In genomic region chr10:24912214-24912613, GRCh38 we compare ENCODE assay signal across 11 cellular contexts. TPM values are rescaled to one million over a fixed set of nuclear protein-coding genes. Genes with fewer than 3 reads are reported as not detected.
DNase-seq lines count a peak whose midpoint lies in the region; ATAC-seq lines count a peak whose summit lies in the region.
"Had no signal": no experiment of that assay in that cellular context is flagged by ENCODE, and none has a peak within 500 bp of the region (broad histone marks: within the 10 kb centered on the region; RNA-seq: fewer than 3 reads in every experiment).

No MANE protein-coding gene starts in this region.

- H3K9me3 Mint-ChIP-seq in activated T-helper 1 cell treated with anti-CD3 and anti-CD28 coated beads, Interleukin-12 subunit alpha, Interleukin-12 subunit beta, Interleukin-2, Interleukin-4 antibody, amounts not matched to agents 30 ng/mL and 10 ng/mL and 1 ng/mL, durations not matched to agents 14 hours and 24 hours and 36 hours, result no peaks in the 10 kb centered on the region

- no peaks in the 10 kb centered on the region for H3K36me3 Mint-ChIP-seq in activated T-helper 1 cell treated with anti-CD3 and anti-CD28 coated beads, Interleukin-12 subunit alpha, Interleukin-12 subunit beta, Interleukin-2, Interleukin-4 antibody, amounts not matched to agents 30 ng/mL and 10 ng/mL and 1 ng/mL, durations not matched to agents 14 hours and 24 hours and 36 hours (ENCODE audit: low read depth)

- peak overlapping the region; percentile 10 for H3K4me3 Mint-ChIP-seq in activated T-helper 1 cell treated with anti-CD3 and anti-CD28 coated beads, Interleukin-12 subunit alpha, Interleukin-12 subunit beta, Interleukin-2, Interleukin-4 antibody, amounts not matched to agents 30 ng/mL and 10 ng/mL and 1 ng/mL, durations not matched to agents 14 hours and 24 hours and 36 hours
- H3K4me3 Mint-ChIP-seq: type B pancreatic cell had no signal

- DNase-seq in AML-193 (lab: John Stamatoyannopoulos, UW) (peak; percentile 25 to 26), HPDE6-E6E7 (ENCODE audit: extremely low spot score) (peak; percentile 9), left ventricle myocardium superior (no peak), NCI-H1436 treated with DMSO at 0.1 percent for 48 hours (lab: John Stamatoyannopoulos, UW) (no peak), superior temporal gyrus (ENCODE audit: extremely low spot score) (no peak)
- no peak for DNase-seq in activated T-helper 1 cell treated with anti-CD3 and anti-CD28 coated beads, Interleukin-12 subunit alpha, Interleukin-12 subunit beta, Interleukin-2, Interleukin-4 antibody, amounts not matched to agents 30 ng/mL and 10 ng/mL and 1 ng/mL, durations not matched to agents 14 hours and 24 hours and 36 hours (ENCODE audit: low spot score)
- DNase-seq: activated effector memory CD4-positive, alpha-beta T cell treated with Interleukin-2 at 50 U/mL for 16 hours; glutamatergic neuron had no signal

- intact Hi-C loops in activated T-helper 1 cell treated with anti-CD3 and anti-CD28 coated beads, Interleukin-12 subunit alpha, Interleukin-12 subunit beta, Interleukin-2, Interleukin-4 antibody, amounts not matched to agents 30 ng/mL and 10 ng/mL and 1 ng/mL, durations not matched to agents 14 hours and 24 hours and 36 hours (cut with micrococcal nuclease), result no loop called here
- intact Hi-C loops in left ventricle myocardium superior (cut with micrococcal nuclease), result no loop called here

- no peaks in the 10 kb centered on the region for H3K27me3 Mint-ChIP-seq in activated T-helper 1 cell treated with anti-CD3 and anti-CD28 coated beads, Interleukin-12 subunit alpha, Interleukin-12 subunit beta, Interleukin-2, Interleukin-4 antibody, amounts not matched to agents 30 ng/mL and 10 ng/mL and 1 ng/mL, durations not matched to agents 14 hours and 24 hours and 36 hours (ENCODE audit: insufficient read depth)
- H3K27me3 Mint-ChIP-seq: type B pancreatic cell had no signal

- H3K4me1 Mint-ChIP-seq in activated T-helper 1 cell treated with anti-CD3 and anti-CD28 coated beads, Interleukin-12 subunit alpha, Interleukin-12 subunit beta, Interleukin-2, Interleukin-4 antibody, amounts not matched to agents 30 ng/mL and 10 ng/mL and 1 ng/mL, durations not matched to agents 14 hours and 24 hours and 36 hours (ENCODE audit: low read depth), result peaks cover 10% of the 10 kb centered on the region

- H3K27ac Mint-ChIP-seq in activated T-helper 1 cell treated with anti-CD3 and anti-CD28 coated beads, Interleukin-12 subunit alpha, Interleukin-12 subunit beta, Interleukin-2, Interleukin-4 antibody, amounts not matched to agents 30 ng/mL and 10 ng/mL and 1 ng/mL, durations not matched to agents 14 hours and 24 hours and 36 hours, result peak overlapping the region; percentile 3
- H3K27ac Mint-ChIP-seq: type B pancreatic cell had no signal

- ATAC-seq in left ventricle myocardium superior (peak; percentile 68), GM18502 (IDR thresholded peaks at IDR 0.05; ENCODE audit: poor library complexity, unreplicated experiment) (no peak), GM18517 (IDR thresholded peaks at IDR 0.05; ENCODE audit: unreplicated experiment) (no peak)

RNA-seq across cellular contexts. Expression of gene PRTFDC1, which starts 40.2 kb away (rescaled TPM):
- total RNA-seq in activated T-helper 1 cell treated with anti-CD3 and anti-CD28 coated beads, Interleukin-12 subunit alpha, Interleukin-12 subunit beta, Interleukin-2, Interleukin-4 antibody, amounts not matched to agents 30 ng/mL and 10 ng/mL and 1 ng/mL, durations not matched to agents 14 hours and 24 hours and 36 hours, result 0.32 and 0.57 TPM in 2 replicates
- total RNA-seq in left ventricle myocardium superior, result 9.1 TPM

Comparison
In these comparisons a context has a peak if more than half of its experiments do, and no peak if none do; other contexts are left out.
1. DNase-seq: peak in AML-193 (2 of 2) and HPDE6-E6E7 (single experiment); none in activated T-helper 1 cell treated with anti-CD3 and anti-CD28 coated beads, Interleukin-12 subunit alpha, Interleukin-12 subunit beta, Interleukin-2, Interleukin-4 antibody, amounts not matched to agents 30 ng/mL and 10 ng/mL and 1 ng/mL, durations not matched to agents 14 hours and 24 hours and 36 hours (single experiment), left ventricle myocardium superior (single experiment), NCI-H1436 treated with DMSO at 0.1 percent for 48 hours (single experiment) and superior temporal gyrus (single experiment).